19 cellular contexts compared by ENCODE assay signal in genomic region chr2:7595181-7595580, GRCh38.
DNase-seq lines count a peak whose midpoint lies in the region; ATAC-seq, FAIRE-seq and TF ChIP-seq lines count a peak whose summit lies in the region.
"Had no signal": no experiment of that assay in that cellular context is flagged by ENCODE, and none has a peak within 500 bp of the region (broad histone marks: within the 10 kb centered on the region; RNA-seq: fewer than 3 reads in every experiment).

No MANE protein-coding gene starts in this region.

- no peaks in the 10 kb centered on the region for H3K79me1 ChIP-seq in H1 (ENCODE audit: low read depth, low read length)

- H3K4me2 ChIP-seq in BLaER1 (peak overlapping the region; percentile 13; the same call in 1 of the 2 replicates), GM23338 (no peak overlapping the region), H1 (ENCODE audit: insufficient read depth in 1 of 2, low read depth in 2 of 2, low read length in 2 of 2) (no peak overlapping the region)
- H3K4me2 ChIP-seq: A549, SK-N-SH had no signal

- no peak overlapping the region for H4K8ac ChIP-seq in H1 (ENCODE audit: extremely low read depth, insufficient read depth, low read length)

- H2BK15ac ChIP-seq in H1 (ENCODE audit: low read length), result no peak overlapping the region

- ATAC-seq in GM23338, result no peak
- ATAC-seq in lower lobe of right lung, result no peak
- ATAC-seq: A549 had no signal

- H3K4me3 ChIP-seq in BLaER1 (no peak overlapping the region), GM23338 (no peak overlapping the region), H1 (ENCODE audit: extremely low read depth in 1 of 4, insufficient read depth in 2 of 4, low read depth in 3 of 4, low read length in 4 of 4) (no peak overlapping the region), lower lobe of right lung (no peak overlapping the region)
- H3K4me3 ChIP-seq: A549 had no signal

- no peak overlapping the region for H2AK5ac ChIP-seq in H1 (ENCODE audit: low read depth, low read length)

- H2BK5ac ChIP-seq in H1 (ENCODE audit: low read depth, low read length), result no peak overlapping the region

- no peak for TF ChIP-seq EP300 in H1 (IDR thresholded peaks at IDR 0.05; ENCODE audit: borderline replicate concordance in 1 of 2, low read depth in 2 of 2, low read length in 2 of 2)

- H4K20me1 ChIP-seq in BLaER1 (no peaks in the 10 kb centered on the region), GM23338 (replicated peaks; ENCODE audit: insufficient read depth) (no peaks in the 10 kb centered on the region), H1 (replicated peaks in 1 of 2; ENCODE audit: control insufficient read depth in 1 of 2, insufficient read depth in 2 of 2, low read length in 2 of 2) (no peaks in the 10 kb centered on the region)

- H3K9me3 Mint-ChIP-seq in GM23338 (no peaks in the 10 kb centered on the region), immature natural killer cell (peaks cover 0 to 3% (median 0%) of the 10 kb centered on the region in 6 donors)
- H3K9me3 Mint-ChIP-seq: H9 had no signal

- no peaks in the 10 kb centered on the region for H3F3A ChIP-seq in GM23338 (replicated peaks; ENCODE audit: low read depth)

- no peak overlapping the region for H3K4ac ChIP-seq in H1 (replicated peaks; ENCODE audit: insufficient read length, low read depth, low read length)

- no peak overlapping the region for H4K91ac ChIP-seq in H1 (replicated peaks; ENCODE audit: insufficient read length, low read length)

- TF ChIP-seq CTCF in GM23338 (conservative IDR thresholded peaks at IDR 0.05; ENCODE audit: low read depth in 2 of 2) (no peak), H1 (IDR thresholded peaks at IDR 0.05; ENCODE audit: control extremely low read depth in 1 of 3, insufficient read depth in 1 of 3, low read depth in 1 of 3, low read length in 3 of 3) (no peak), lower lobe of right lung (IDR thresholded peaks at IDR 0.05) (no peak)

- H3K27me3 Mint-ChIP-seq in GM23338 (ENCODE audit: insufficient read depth, low read depth, poor library complexity), result peaks cover 3% of the 10 kb centered on the region
- H3K27me3 Mint-ChIP-seq in immature natural killer cell (ENCODE audit: low read depth in 3 of 3), result peaks cover 0 to 3% (median 0%) of the 10 kb centered on the region in 3 donors

- no peak overlapping the region for H3K23ac ChIP-seq in H1 (ENCODE audit: insufficient read length)

- H3K23me2 ChIP-seq in H1 (ENCODE audit: low read depth, low read length), result no peaks in the 10 kb centered on the region

- H3K4me1 Mint-ChIP-seq in GM23338 (no peaks in the 10 kb centered on the region), immature natural killer cell (no peaks in the 10 kb centered on the region)
- H3K4me1 Mint-ChIP-seq: H9, IgD-negative memory B cell had no signal

- POLR2A ChIA-PET in H1 (lab: Charles Lee; ENCODE audit: partially characterized antibody), result no interaction called here

- no peak for TF ChIP-seq POLR2A in H1 (IDR thresholded peaks at IDR 0.05; ENCODE audit: control extremely low read depth in 1 of 2, low read depth in 2 of 2, low read length in 2 of 2)

- WGBS in H1 (ENCODE audit: extremely low coverage in 1 of 2, insufficient coverage in 1 of 2, insufficient read length in 1 of 2, insufficient replicate concordance in 2 of 2, low coverage in 1 of 2, low lambda C conversion rate in 2 of 2, missing lambda C conversion rate in 1 of 2), 2 experiments, result 91% methylated on average over 3 of the region's 3 CpGs; no CpG with 5 or more reads in 1 of the 2 experiments

- no peak for TF ChIP-seq RAD21 in H1 (IDR thresholded peaks at IDR 0.05 in 1 of 2, conservative IDR thresholded peaks at IDR 0.05 in 1 of 2; ENCODE audit: low read depth in 2 of 2, low read length in 2 of 2)

- DNase-seq in GM23338 (ENCODE audit: low spot score) (no peak), NCI-H2171 treated with DMSO at 0.1 percent for 48 hours (lab: John Stamatoyannopoulos, UW) (peak; percentile 91), H1 (ENCODE audit: low read depth in 1 of 2, low spot score in 2 of 2) (no peak), immature natural killer cell (no peak), kidney tubule cell (ENCODE audit: low spot score) (no peak), lower lobe of right lung (no peak)
- no peak for DNase-seq in activated CD4-positive, CD25-positive, alpha-beta regulatory T cell treated with anti-CD3 and anti-CD28 coated beads, Interleukin-2, amount 50 U/mL, for 72 hours
- DNase-seq: DND-41, H9, NCI-H1105 treated with DMSO at 0.1 percent for 48 hours, NCI-H187, NCI-H748 treated with DMSO at 0.1 percent for 48 hours, SHP77, SK-N-SH had no signal

- H2AFZ ChIP-seq in GM23338 (peak overlapping the region; percentile 44; the same call in 1 of the 2 replicates), H1 (ENCODE audit: low read length) (peak overlapping the region; percentile 75; the same call in 1 of the 2 replicates)

- no peaks in the 10 kb centered on the region for H3K79me2 ChIP-seq in GM23338 (replicated peaks; ENCODE audit: insufficient read depth)
- no peaks in the 10 kb centered on the region for H3K79me2 ChIP-seq in H1 (ENCODE audit: control insufficient read depth in 1 of 2, insufficient read depth in 2 of 2, low read length in 2 of 2)

- no peak overlapping the region for H3K9ac ChIP-seq in BLaER1
- H3K9ac ChIP-seq in H1 (replicated peaks in 1 of 4; ENCODE audit: extremely low read depth in 1 of 4, low read depth in 3 of 4, low read length in 3 of 4), result no peak overlapping the region
- H3K9ac ChIP-seq: SK-N-SH had no signal

- H3K36me3 Mint-ChIP-seq in GM23338 (ENCODE audit: low read depth) (no peaks in the 10 kb centered on the region), immature natural killer cell (peaks cover 0 to 3% (median 0%) of the 10 kb centered on the region in 3 donors)

- H3K4me3 Mint-ChIP-seq in GM23338, result no peak overlapping the region
- H3K4me3 Mint-ChIP-seq in immature natural killer cell, result no peak overlapping the region
- H3K4me3 Mint-ChIP-seq: H9, IgD-negative memory B cell had no signal

- no peak overlapping the region for H2BK12ac ChIP-seq in H1 (ENCODE audit: low read depth, low read length)

- H3K56ac ChIP-seq in H1 (replicated peaks; ENCODE audit: insufficient read length, low read depth, low read length), result no peak overlapping the region

- H3K36me3 ChIP-seq in BLaER1 (no peaks in the 10 kb centered on the region), GM23338 (ENCODE audit: insufficient read depth) (no peaks in the 10 kb centered on the region), H1 (ENCODE audit: control insufficient read depth in 2 of 4, insufficient read depth in 4 of 4, low read length in 3 of 4) (no peaks in the 10 kb centered on the region), lower lobe of right lung (no peaks in the 10 kb centered on the region)

- H3K9me2 ChIP-seq in GM23338 (ENCODE audit: insufficient read depth), result peaks cover 17% of the 10 kb centered on the region
- H3K9me2 ChIP-seq: SK-N-SH had no signal

- H3K27ac ChIP-seq in BLaER1, result no peak overlapping the region
- no peak overlapping the region for H3K27ac ChIP-seq in GM23338 (ENCODE audit: low read depth)
- H3K27ac ChIP-seq in H1 (ENCODE audit: low read depth, low read length), result no peak overlapping the region
- no peak overlapping the region for H3K27ac ChIP-seq in lower lobe of right lung
- H3K27ac ChIP-seq: A549, C4-2B had no signal

- H2BK20ac ChIP-seq in H1 (ENCODE audit: low read length), result no peak overlapping the region

- intact Hi-C loops in lower lobe of right lung (cut with DNase I), result no loop called here

- H2BK120ac ChIP-seq in H1 (replicated peaks; ENCODE audit: low read depth, low read length), result no peak overlapping the region

- H3K9me3 ChIP-seq in BLaER1 (no peaks in the 10 kb centered on the region), H1 (ENCODE audit: insufficient read depth in 2 of 2, low read depth in 1 of 2, low read length in 1 of 2) (no peaks in the 10 kb centered on the region), lower lobe of right lung (no peaks in the 10 kb centered on the region)
- H3K9me3 ChIP-seq: SK-N-SH had no signal

- no peaks in the 10 kb centered on the region for H3K27me3 ChIP-seq in BLaER1
- no peaks in the 10 kb centered on the region for H3K27me3 ChIP-seq in GM23338 (ENCODE audit: insufficient read depth)
- no peaks in the 10 kb centered on the region for H3K27me3 ChIP-seq in H1 (replicated peaks in 1 of 4; ENCODE audit: control insufficient read depth in 3 of 4, extremely low read depth in 1 of 4, insufficient read depth in 3 of 4, low read length in 3 of 4)
- no peaks in the 10 kb centered on the region for H3K27me3 ChIP-seq in lower lobe of right lung (ENCODE audit: low read depth)

- no peak for FAIRE-seq in H1 (lab: Jason Lieb, UNC)
- FAIRE-seq: A549, G401.6 had no signal

- H3K14ac ChIP-seq in H1 (ENCODE audit: insufficient read length), result no peak overlapping the region

- CTCF ChIA-PET in H1 (lab: Charles Lee; ENCODE audit: partially characterized antibody), result interaction anchor here (0.5 to 1.0 kb wide), 3 partner anchors 10 to 316 kb away, joined by 3 to 5 read pairs (median 3); no protein-coding TSS in a partner anchor

- H4K5ac ChIP-seq in H1 (ENCODE audit: insufficient read length, low read depth, low read length), result no peak overlapping the region

- no peak overlapping the region for H3K27ac Mint-ChIP-seq in GM23338
- H3K27ac Mint-ChIP-seq in immature natural killer cell, result no peak overlapping the region
- H3K27ac Mint-ChIP-seq: H9, IgD-negative memory B cell had no signal

- no peak overlapping the region for H3K18ac ChIP-seq in H1 (ENCODE audit: extremely low read depth, low read length)

- H3K4me1 ChIP-seq in BLaER1 (peaks cover 7% of the 10 kb centered on the region), GM23338 (ENCODE audit: insufficient read depth) (no peaks in the 10 kb centered on the region), H1 (replicated peaks in 1 of 4; ENCODE audit: control insufficient read depth in 3 of 4, insufficient read depth in 4 of 4, low read length in 3 of 4) (no peaks in the 10 kb centered on the region), lower lobe of right lung (no peaks in the 10 kb centered on the region)
- H3K4me1 ChIP-seq: A549 had no signal

TF ChIP-seq in GM23338, 12 proteins besides CTCF, POLR2A, EP300 and RAD21 (continues in another document):
- TF ChIP-seq CREB1 (CRISPR knock-in tag; IDR thresholded peaks at IDR 0.05; ENCODE audit: low read depth), result no peak

TF ChIP-seq in H1, 55 proteins besides CTCF, POLR2A, EP300 and RAD21 (continues in another document):
- TF ChIP-seq TCF12 (IDR thresholded peaks at IDR 0.05; ENCODE audit: low read depth, low read length) (no peak), JUN (IDR thresholded peaks at IDR 0.05; ENCODE audit: low read depth, low read length) (no peak), ASH2L (IDR thresholded peaks at IDR 0.05; ENCODE audit: low read length) (no peak)
